In the genomic region with DNA sequence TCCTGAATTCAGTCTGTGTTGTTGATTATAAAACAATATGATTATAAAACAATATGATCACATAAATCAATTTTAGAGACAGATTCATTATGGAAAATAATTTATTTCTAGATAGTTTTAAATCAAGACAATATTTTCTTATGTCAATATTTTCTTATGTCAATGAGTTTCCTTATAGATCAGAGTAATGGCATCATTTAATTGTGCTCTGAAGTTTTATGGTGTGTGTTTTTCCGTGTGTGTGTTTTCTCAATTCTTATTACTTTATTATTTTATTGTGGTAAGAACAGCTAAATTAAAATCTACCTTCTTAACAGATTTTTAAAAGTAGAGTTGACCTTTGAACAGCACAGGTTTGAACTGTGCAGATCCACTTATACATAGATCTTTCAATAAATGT, we compare ENCODE assay signal across 30 cellular contexts.
"Had no signal": no experiment of that assay in that cellular context is flagged by ENCODE, and none has a peak within 500 bp of the region (broad histone marks: within the 10 kb centered on the region; RNA-seq: fewer than 3 reads in every experiment).

No MANE protein-coding gene starts in this region.

- H3K4me1 ChIP-seq: ascending aorta, breast epithelium, gastrocnemius medialis, heart left ventricle had no signal

- H3K4me3 ChIP-seq: ascending aorta, breast epithelium, cardiac muscle cell, coronary artery, dorsolateral prefrontal cortex, gastrocnemius medialis, heart left ventricle had no signal

- H3K27me3 ChIP-seq: ascending aorta, breast epithelium, cardiac muscle cell, dorsolateral prefrontal cortex, gastrocnemius medialis, heart left ventricle had no signal

- H3K27ac ChIP-seq: ascending aorta, breast epithelium, cardiac muscle cell, coronary artery, dorsolateral prefrontal cortex, gastrocnemius medialis, heart left ventricle had no signal

- ATAC-seq: activated CD4-positive, alpha-beta T cell treated with anti-CD3 and anti-CD28 coated beads for 36 hours; activated CD8-positive, alpha-beta memory T cell treated with anti-CD3 and anti-CD28 coated beads, Interleukin-2, amount 10 ng/mL, durations not matched to agents 7 days and 5 days; activated CD8-positive, alpha-beta T cell treated with anti-CD3 and anti-CD28 coated beads, Interleukin-2, amount 10 ng/mL, durations not matched to agents 7 days and 5 days; activated naive CD4-positive, alpha-beta T cell treated with anti-CD3 and anti-CD28 coated beads, Interleukin-2, amount 50 U/mL, for 72 hours; esophagus mucosa; gastrocnemius medialis; heart left ventricle; T-helper 17 cell had no signal

- DNase-seq: activated CD4-positive, alpha-beta memory T cell treated with anti-CD3 and anti-CD28 coated beads for 36 hours; activated CD4-positive, alpha-beta T cell treated with anti-CD3 and anti-CD28 coated beads for 36 hours; activated CD4-positive, alpha-beta T cell treated with anti-CD3 and anti-CD28 coated beads, Interleukin-2, amount 10 ng/mL, durations not matched to agents 24 days and 14 days; activated CD4-positive, CD25-positive, alpha-beta regulatory T cell; activated CD4-positive, CD25-positive, alpha-beta regulatory T cell treated with anti-CD3 and anti-CD28 coated beads, Interleukin-2, amount 50 U/mL, for 72 hours; activated CD8-positive, alpha-beta memory T cell treated with anti-CD3 and anti-CD28 coated beads, Interleukin-2, amount 10 ng/mL, durations not matched to agents 7 days and 5 days; activated CD8-positive, alpha-beta memory T cell treated with anti-CD3 and anti-CD28 coated beads, Interleukin-2, amount 50 U/mL, for 4 hours; activated CD8-positive, alpha-beta T cell treated with anti-CD3 and anti-CD28 coated beads, Interleukin-2, amount 10 ng/mL, durations not matched to agents 7 days and 5 days; activated effector memory CD4-positive, alpha-beta T cell treated with anti-CD3 and anti-CD28 coated beads, Interleukin-2, amount 50 U/mL, for 16 hours; activated naive CD4-positive, alpha-beta T cell treated with anti-CD3 and anti-CD28 coated beads for 36 hours; activated naive CD8-positive, alpha-beta T cell treated with anti-CD3 and anti-CD28 coated beads, Interleukin-2, amount 10 ng/mL, durations not matched to agents 7 days and 5 days; activated T-cell treated with anti-CD3 and anti-CD28 coated beads, Interleukin-2, amount 50 U/mL, for 1 hour; activated T-cell treated with anti-CD3 and anti-CD28 coated beads, Interleukin-2, amount 50 U/mL, for 48 hours; central memory CD4-positive, alpha-beta T cell; cerebellar nuclear complex; dorsolateral prefrontal cortex; effector memory CD4-positive, alpha-beta T cell; endodermal cell; foreskin fibroblast; gastrocnemius medialis; glutamatergic neuron; heart left ventricle; T-helper 1 cell; T-helper 17 cell had no signal

- H3K9me3 ChIP-seq: ascending aorta, breast epithelium, gastrocnemius medialis had no signal

- H3K36me3 ChIP-seq: ascending aorta, breast epithelium, cardiac muscle cell, gastrocnemius medialis, heart left ventricle had no signal
